Comparison of ENCODE assay signal across 1 cellular context in the genomic region with DNA sequence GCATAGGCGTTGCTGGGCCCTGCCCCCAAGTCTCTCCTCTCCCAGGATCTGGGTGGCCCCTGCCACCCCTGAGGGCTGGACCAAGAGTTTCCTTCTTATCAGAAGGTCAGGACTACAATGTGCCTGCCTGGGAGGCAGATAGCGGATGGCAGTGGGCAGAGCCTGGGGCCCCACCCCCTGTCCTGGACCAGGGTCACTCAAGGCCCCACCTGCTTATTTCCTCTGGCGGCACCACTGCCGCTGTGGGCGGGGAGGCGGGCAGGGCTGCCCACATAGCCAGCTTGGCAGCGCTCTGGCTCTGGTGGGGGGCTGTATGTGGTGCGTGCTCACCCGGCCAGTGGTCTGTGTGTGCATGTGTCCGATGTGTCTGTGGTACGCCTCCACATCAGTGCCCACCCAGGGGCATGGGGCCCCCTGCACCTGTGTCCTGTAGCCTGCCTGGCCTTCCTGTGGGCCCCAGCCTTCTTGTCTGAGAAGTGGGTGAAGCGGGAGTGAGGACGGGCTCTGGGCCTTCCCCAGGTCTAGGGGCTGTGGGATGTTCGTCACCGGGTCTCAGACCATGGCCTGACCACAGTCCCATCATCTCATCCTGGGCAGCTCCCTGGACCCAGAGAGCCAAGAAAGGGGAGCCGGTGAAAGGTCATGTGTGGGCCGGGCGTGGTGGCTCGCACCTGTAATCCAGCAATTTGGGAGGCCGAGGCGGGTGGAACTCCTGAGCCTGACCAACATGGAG.
TF ChIP-seq lines count a peak whose summit lies in the region.

No MANE protein-coding gene starts in this region.

TF ChIP-seq in WTC11, 78 proteins besides CTCF, POLR2A, EP300 and RAD21 (continued from another document):
- TF ChIP-seq, protein P1, sequence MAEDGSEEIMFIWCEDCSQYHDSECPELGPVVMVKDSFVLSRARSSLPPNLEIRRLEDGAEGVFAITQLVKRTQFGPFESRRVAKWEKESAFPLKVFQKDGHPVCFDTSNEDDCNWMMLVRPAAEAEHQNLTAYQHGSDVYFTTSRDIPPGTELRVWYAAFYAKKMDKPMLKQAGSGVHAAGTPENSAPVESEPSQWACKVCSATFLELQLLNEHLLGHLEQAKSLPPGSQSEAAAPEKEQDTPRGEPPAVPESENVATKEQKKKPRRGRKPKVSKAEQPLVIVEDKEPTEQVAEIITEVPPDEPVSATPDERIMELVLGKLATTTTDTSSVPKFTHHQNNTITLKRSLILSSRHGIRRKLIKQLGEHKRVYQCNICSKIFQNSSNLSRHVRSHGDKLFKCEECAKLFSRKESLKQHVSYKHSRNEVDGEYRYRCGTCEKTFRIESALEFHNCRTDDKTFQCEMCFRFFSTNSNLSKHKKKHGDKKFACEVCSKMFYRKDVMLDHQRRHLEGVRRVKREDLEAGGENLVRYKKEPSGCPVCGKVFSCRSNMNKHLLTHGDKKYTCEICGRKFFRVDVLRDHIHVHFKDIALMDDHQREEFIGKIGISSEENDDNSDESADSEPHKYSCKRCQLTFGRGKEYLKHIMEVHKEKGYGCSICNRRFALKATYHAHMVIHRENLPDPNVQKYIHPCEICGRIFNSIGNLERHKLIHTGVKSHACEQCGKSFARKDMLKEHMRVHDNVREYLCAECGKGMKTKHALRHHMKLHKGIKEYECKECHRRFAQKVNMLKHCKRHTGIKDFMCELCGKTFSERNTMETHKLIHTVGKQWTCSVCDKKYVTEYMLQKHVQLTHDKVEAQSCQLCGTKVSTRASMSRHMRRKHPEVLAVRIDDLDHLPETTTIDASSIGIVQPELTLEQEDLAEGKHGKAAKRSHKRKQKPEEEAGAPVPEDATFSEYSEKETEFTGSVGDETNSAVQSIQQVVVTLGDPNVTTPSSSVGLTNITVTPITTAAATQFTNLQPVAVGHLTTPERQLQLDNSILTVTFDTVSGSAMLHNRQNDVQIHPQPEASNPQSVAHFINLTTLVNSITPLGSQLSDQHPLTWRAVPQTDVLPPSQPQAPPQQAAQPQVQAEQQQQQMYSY (CRISPR knock-in tag; IDR thresholded peaks at IDR 0.05), result no peak
- TF ChIP-seq, protein P2, sequence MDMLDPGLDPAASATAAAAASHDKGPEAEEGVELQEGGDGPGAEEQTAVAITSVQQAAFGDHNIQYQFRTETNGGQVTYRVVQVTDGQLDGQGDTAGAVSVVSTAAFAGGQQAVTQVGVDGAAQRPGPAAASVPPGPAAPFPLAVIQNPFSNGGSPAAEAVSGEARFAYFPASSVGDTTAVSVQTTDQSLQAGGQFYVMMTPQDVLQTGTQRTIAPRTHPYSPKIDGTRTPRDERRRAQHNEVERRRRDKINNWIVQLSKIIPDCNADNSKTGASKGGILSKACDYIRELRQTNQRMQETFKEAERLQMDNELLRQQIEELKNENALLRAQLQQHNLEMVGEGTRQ (CRISPR knock-in tag; IDR thresholded peaks at IDR 0.05), result no peak
- TF ChIP-seq GTF2I (CRISPR knock-in tag; conservative IDR thresholded peaks at IDR 0.05) (no peak), IRF2 (CRISPR knock-in tag; IDR thresholded peaks at IDR 0.05; ENCODE audit: borderline replicate concordance, low read depth) (no peak), FOXP1 (CRISPR knock-in tag; IDR thresholded peaks at IDR 0.05; ENCODE audit: borderline replicate concordance) (no peak), ZNF416 (CRISPR knock-in tag; IDR thresholded peaks at IDR 0.05) (no peak), NR3C1 (CRISPR knock-in tag; conservative IDR thresholded peaks at IDR 0.05; ENCODE audit: low read depth) (no peak), CREB1 (CRISPR knock-in tag; IDR thresholded peaks at IDR 0.05) (no peak), GABPB1 (CRISPR knock-in tag; IDR thresholded peaks at IDR 0.05) (no peak), RORB (CRISPR knock-in tag; IDR thresholded peaks at IDR 0.05) (no peak)
- TF ChIP-seq, protein P3, sequence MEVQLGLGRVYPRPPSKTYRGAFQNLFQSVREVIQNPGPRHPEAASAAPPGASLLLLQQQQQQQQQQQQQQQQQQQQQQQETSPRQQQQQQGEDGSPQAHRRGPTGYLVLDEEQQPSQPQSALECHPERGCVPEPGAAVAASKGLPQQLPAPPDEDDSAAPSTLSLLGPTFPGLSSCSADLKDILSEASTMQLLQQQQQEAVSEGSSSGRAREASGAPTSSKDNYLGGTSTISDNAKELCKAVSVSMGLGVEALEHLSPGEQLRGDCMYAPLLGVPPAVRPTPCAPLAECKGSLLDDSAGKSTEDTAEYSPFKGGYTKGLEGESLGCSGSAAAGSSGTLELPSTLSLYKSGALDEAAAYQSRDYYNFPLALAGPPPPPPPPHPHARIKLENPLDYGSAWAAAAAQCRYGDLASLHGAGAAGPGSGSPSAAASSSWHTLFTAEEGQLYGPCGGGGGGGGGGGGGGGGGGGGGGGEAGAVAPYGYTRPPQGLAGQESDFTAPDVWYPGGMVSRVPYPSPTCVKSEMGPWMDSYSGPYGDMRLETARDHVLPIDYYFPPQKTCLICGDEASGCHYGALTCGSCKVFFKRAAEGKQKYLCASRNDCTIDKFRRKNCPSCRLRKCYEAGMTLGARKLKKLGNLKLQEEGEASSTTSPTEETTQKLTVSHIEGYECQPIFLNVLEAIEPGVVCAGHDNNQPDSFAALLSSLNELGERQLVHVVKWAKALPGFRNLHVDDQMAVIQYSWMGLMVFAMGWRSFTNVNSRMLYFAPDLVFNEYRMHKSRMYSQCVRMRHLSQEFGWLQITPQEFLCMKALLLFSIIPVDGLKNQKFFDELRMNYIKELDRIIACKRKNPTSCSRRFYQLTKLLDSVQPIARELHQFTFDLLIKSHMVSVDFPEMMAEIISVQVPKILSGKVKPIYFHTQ (CRISPR knock-in tag; IDR thresholded peaks at IDR 0.05), result no peak
- TF ChIP-seq, protein P4, sequence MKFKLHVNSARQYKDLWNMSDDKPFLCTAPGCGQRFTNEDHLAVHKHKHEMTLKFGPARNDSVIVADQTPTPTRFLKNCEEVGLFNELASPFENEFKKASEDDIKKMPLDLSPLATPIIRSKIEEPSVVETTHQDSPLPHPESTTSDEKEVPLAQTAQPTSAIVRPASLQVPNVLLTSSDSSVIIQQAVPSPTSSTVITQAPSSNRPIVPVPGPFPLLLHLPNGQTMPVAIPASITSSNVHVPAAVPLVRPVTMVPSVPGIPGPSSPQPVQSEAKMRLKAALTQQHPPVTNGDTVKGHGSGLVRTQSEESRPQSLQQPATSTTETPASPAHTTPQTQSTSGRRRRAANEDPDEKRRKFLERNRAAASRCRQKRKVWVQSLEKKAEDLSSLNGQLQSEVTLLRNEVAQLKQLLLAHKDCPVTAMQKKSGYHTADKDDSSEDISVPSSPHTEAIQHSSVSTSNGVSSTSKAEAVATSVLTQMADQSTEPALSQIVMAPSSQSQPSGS (CRISPR knock-in tag; IDR thresholded peaks at IDR 0.05; ENCODE audit: borderline replicate concordance, low read depth), result no peak
- TF ChIP-seq, protein P5, sequence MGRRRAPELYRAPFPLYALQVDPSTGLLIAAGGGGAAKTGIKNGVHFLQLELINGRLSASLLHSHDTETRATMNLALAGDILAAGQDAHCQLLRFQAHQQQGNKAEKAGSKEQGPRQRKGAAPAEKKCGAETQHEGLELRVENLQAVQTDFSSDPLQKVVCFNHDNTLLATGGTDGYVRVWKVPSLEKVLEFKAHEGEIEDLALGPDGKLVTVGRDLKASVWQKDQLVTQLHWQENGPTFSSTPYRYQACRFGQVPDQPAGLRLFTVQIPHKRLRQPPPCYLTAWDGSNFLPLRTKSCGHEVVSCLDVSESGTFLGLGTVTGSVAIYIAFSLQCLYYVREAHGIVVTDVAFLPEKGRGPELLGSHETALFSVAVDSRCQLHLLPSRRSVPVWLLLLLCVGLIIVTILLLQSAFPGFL (CRISPR knock-in tag; IDR thresholded peaks at IDR 0.05; ENCODE audit: borderline replicate concordance), result no peak
